Comparison of ENCODE assay signal across 8 cellular contexts in the genomic region with DNA sequence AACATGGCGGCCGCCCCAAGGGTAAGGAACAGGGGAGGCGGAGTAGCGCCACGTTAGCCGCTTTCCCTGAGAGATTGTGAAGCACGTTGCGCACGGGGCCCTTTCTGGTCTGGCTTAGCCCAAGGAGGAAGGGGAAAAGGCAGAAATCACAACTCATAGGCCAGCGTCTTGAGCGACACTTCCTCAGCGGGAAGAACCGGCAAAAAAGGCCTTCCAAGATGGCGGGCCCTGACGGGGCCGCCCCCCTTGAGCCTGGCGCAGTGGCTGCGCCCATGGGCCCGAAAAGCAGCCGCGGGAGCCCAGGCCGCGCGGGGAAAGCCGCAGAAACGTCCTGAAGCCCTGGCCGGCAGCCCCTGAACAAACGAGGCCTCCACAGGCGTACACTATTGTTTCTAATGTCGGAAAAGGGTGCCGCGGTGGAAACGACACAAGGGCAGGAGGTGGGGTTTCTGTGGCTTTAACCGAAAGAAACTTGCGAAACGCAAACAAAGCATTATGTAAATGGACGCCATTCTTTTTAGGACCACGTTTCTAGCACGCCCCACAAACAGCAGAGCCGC.
DNase-seq lines count a peak whose midpoint lies in the region; ATAC-seq lines count a peak whose summit lies in the region.

No MANE protein-coding gene starts in this region.

- H3K9me3 ChIP-seq in neuron (ENCODE audit: low read length) (no peaks in the 10 kb centered on the region), subcutaneous abdominal adipose tissue (ENCODE audit: control insufficient read depth in 5 of 5, low read length in 5 of 5) (no peaks in the 10 kb centered on the region)

- no peaks in the 10 kb centered on the region for H3K27me3 ChIP-seq in neuron (ENCODE audit: insufficient read depth, low read length)
- H3K27me3 ChIP-seq in subcutaneous abdominal adipose tissue (ENCODE audit: control insufficient read depth in 5 of 5, insufficient read depth in 4 of 5, low read length in 5 of 5) = no peaks in the 10 kb centered on the region

- H3K9ac ChIP-seq in subcutaneous abdominal adipose tissue (ENCODE audit: low read length in 5 of 5) = peak overlapping the region; percentile 96 to 100 (median 100)

- ATAC-seq in GM21723 (IDR thresholded peaks at IDR 0.05; ENCODE audit: unreplicated experiment) = peak; percentile 38

- H3K4me1 ChIP-seq in neuron (ENCODE audit: insufficient read depth, low read length) (peaks cover 36% of the 10 kb centered on the region), subcutaneous abdominal adipose tissue (ENCODE audit: control insufficient read depth in 5 of 5, insufficient read depth in 5 of 5, low read length in 5 of 5) (peaks cover 8 to 67% (median 52%) of the 10 kb centered on the region in 5 donors)

- H2AFZ ChIP-seq in neuron (ENCODE audit: low read depth, low read length) = peak overlapping the region; percentile 55

- DNase-seq in DMS53 treated with DMSO at 0.1 percent for 48 hours (lab: John Stamatoyannopoulos, UW; ENCODE audit: unreplicated experiment) (peak; percentile 84), KG1 (lab: John Stamatoyannopoulos, UW) (peak; percentile 88), SIG-M5 (lab: John Stamatoyannopoulos, UW) (peak; percentile 84), foreskin melanocyte (peak; percentile 84)
- peak; percentile 68 to 81 (median 76) for DNase-seq in activated naive CD4-positive, alpha-beta T cell (lab: John Stamatoyannopoulos, UW)

- H3K27ac ChIP-seq in subcutaneous abdominal adipose tissue (ENCODE audit: low read depth, low read length) = peak overlapping the region; percentile 100

- H3K36me3 ChIP-seq in neuron (ENCODE audit: insufficient read depth, low read length) (peaks cover 41% of the 10 kb centered on the region), subcutaneous abdominal adipose tissue (ENCODE audit: control insufficient read depth in 5 of 5, insufficient read depth in 5 of 5, low read length in 5 of 5) (peaks cover 10 to 31% (median 24%) of the 10 kb centered on the region in 5 donors)

- H3K4me3 ChIP-seq in neuron (ENCODE audit: low read length) (peak overlapping the region; percentile 99), subcutaneous abdominal adipose tissue (ENCODE audit: low read depth in 1 of 5, low read length in 5 of 5) (peak overlapping the region; percentile 77 to 99 (median 96))

Comparison
In these comparisons a context has a peak if more than half of its experiments do, and no peak if none do; other contexts are left out.
1. Peak in every context shown above with its lines: DNase-seq, ATAC-seq, H3K4me3 ChIP-seq and H3K27ac ChIP-seq.